Comparison of ENCODE assay signal across 8 cellular contexts in genomic region chr5:62306494-62307363, GRCh38. TPM values are rescaled to one million over a fixed set of nuclear protein-coding genes. Genes with fewer than 3 reads are reported as not detected.
A peak's percentile ranks its signal among the peaks of the same experiment; 100 is the strongest.
DNase-seq lines count a peak whose midpoint lies in the region; ATAC-seq, FAIRE-seq and TF ChIP-seq lines count a peak whose summit lies in the region.

No MANE protein-coding gene starts in this region.

- peak; percentile 37 for DNase-seq in Jurkat, Clone E6-1 (ENCODE audit: low read depth, low spot score)
- DNase-seq in WERI-Rb-1 (peak; percentile 42), bronchial epithelial cell (ENCODE audit: low read depth) (no peak), kidney (peak; percentile 81), NCI-H1436 (lab: John Stamatoyannopoulos, UW) (no peak)
- DNase-seq in stimulated activated CD4-positive, alpha-beta T cell treated with anti-CD3 and anti-CD28 coated beads, Interleukin-15, amount 100 ng/mL, for 24 hours, result peak; percentile 74

- no peaks in the 10 kb centered on the region; the same call in 1 of the 2 replicates for H3K36me3 ChIP-seq in ES-I3 (ENCODE audit: insufficient read depth, low read length)
- peaks cover 7% of the 10 kb centered on the region for H3K36me3 ChIP-seq in WERI-Rb-1
- no peaks in the 10 kb centered on the region for H3K36me3 ChIP-seq in bronchial epithelial cell (ENCODE audit: control insufficient read depth, insufficient read depth, low read length)
- H3K36me3 ChIP-seq in kidney (ENCODE audit: control insufficient read depth in 1 of 2, insufficient read depth in 2 of 2, low read length in 2 of 2), result no peaks in the 10 kb centered on the region

- peak; percentile 12 for ATAC-seq in GM21619 (IDR thresholded peaks at IDR 0.05; ENCODE audit: unreplicated experiment)

- TF ChIP-seq CTCF in WERI-Rb-1 (IDR thresholded peaks at IDR 0.05; ENCODE audit: low read depth, low read length), result no peak
- TF ChIP-seq CTCF in bronchial epithelial cell (IDR thresholded peaks at IDR 0.05; ENCODE audit: insufficient read depth, low read length, severe bottlenecking), result no peak
- no peak for TF ChIP-seq CTCF in kidney (IDR thresholded peaks at IDR 0.05; ENCODE audit: borderline replicate concordance, extremely low read depth, insufficient read depth)

- H3K9ac ChIP-seq in ES-I3 (ENCODE audit: low read depth, low read length) (peak overlapping the region; percentile 84), kidney (ENCODE audit: low read length in 2 of 2) (peak overlapping the region; percentile 77 to 85)

- peak overlapping the region; percentile 80 for H3K4me3 ChIP-seq in Jurkat, Clone E6-1 (ENCODE audit: low read length)
- H3K4me3 ChIP-seq in WERI-Rb-1 (ENCODE audit: low read depth, low read length), result peak overlapping the region; percentile 78
- H3K4me3 ChIP-seq in bronchial epithelial cell (ENCODE audit: low read depth, low read length), result peak overlapping the region; percentile 89
- peak overlapping the region; percentile 86 to 88 for H3K4me3 ChIP-seq in kidney (ENCODE audit: low read length in 2 of 2)

- H3K27ac ChIP-seq in WERI-Rb-1 (peak overlapping the region; percentile 89), kidney (ENCODE audit: low read depth in 2 of 2, low read length in 2 of 2) (peak overlapping the region; percentile 51 to 80)

- no peaks in the 10 kb centered on the region for H3K27me3 ChIP-seq in WERI-Rb-1 (ENCODE audit: insufficient read depth, low read depth, severe bottlenecking)
- H3K27me3 ChIP-seq in bronchial epithelial cell (ENCODE audit: control insufficient read depth, insufficient read depth, low read length), result no peaks in the 10 kb centered on the region

- H3K4me1 ChIP-seq in ES-I3 (ENCODE audit: insufficient read depth, low read length), result peaks cover 13% of the 10 kb centered on the region
- H3K4me1 ChIP-seq in kidney (ENCODE audit: control insufficient read depth in 1 of 2, insufficient read depth in 1 of 2, low read depth in 1 of 2, low read length in 2 of 2), result peaks cover 4 to 7% of the 10 kb centered on the region in 2 donors

- intact Hi-C loops in kidney (cut with DNase I), result no loop called here

- FAIRE-seq in bronchial epithelial cell (lab: Jason Lieb, UNC) (no peak), kidney (lab: Jason Lieb, UNC) (no peak)

- H3K9me3 ChIP-seq in ES-I3 (ENCODE audit: control insufficient read depth, insufficient read depth, low read length) (no peaks in the 10 kb centered on the region), WERI-Rb-1 (ENCODE audit: severe bottlenecking) (no peaks in the 10 kb centered on the region), kidney (ENCODE audit: control insufficient read depth in 1 of 2, low read length in 2 of 2) (no peaks in the 10 kb centered on the region)

RNA-seq across cellular contexts. Expression of gene KIF2A, which starts 0.7 kb away (rescaled TPM):
- 72.3 TPM for polyA plus RNA-seq in Jurkat, Clone E6-1 (2012; ENCODE audit: insufficient read depth, insufficient read length)
- 34.2 and 39.7 TPM in 2 replicates for total RNA-seq in bronchial epithelial cell
- total RNA-seq in kidney, result 32.4 TPM
- polyA plus RNA-seq in kidney (ENCODE audit: insufficient read depth, low read depth, low replicate concordance), result 4.6 TPM

Comparison
In these comparisons a context has a peak if more than half of its experiments do, and no peak if none do; other contexts are left out.
1. DNase-seq: peak in Jurkat, Clone E6-1 (single experiment), WERI-Rb-1 (single experiment), kidney (single experiment) and stimulated activated CD4-positive, alpha-beta T cell treated with anti-CD3 and anti-CD28 coated beads, Interleukin-15, amount 100 ng/mL, for 24 hours (single experiment); none in bronchial epithelial cell (single experiment) and NCI-H1436 (single experiment).
2. Peak in every context shown above with its lines, with median percentiles within 50 percentile points of each other: H3K4me3 ChIP-seq.